In genomic region chr2:140273958-140274357, GRCh38 we compare ENCODE assay signal across 7 cellular contexts.
"Had no signal": no experiment of that assay in that cellular context is flagged by ENCODE, and none has a peak within 500 bp of the region (broad histone marks: within the 10 kb centered on the region; RNA-seq: fewer than 3 reads in every experiment).

No MANE protein-coding gene starts in this region.

- ATAC-seq: K562 had no signal

- DNase-seq: Karpas-422, KBM-7, KG1 had no signal

- H3K27ac ChIP-seq: HL-60, KMS-11 had no signal

- H3K4me2 ChIP-seq: KMS-11 had no signal

- FAIRE-seq: HTR-8/SVneo, K562 had no signal

- H3K4me3 ChIP-seq: K562 had no signal

- H3K9ac ChIP-seq: KMS-11 had no signal
